15 cellular contexts compared by ENCODE assay signal in the genomic region with DNA sequence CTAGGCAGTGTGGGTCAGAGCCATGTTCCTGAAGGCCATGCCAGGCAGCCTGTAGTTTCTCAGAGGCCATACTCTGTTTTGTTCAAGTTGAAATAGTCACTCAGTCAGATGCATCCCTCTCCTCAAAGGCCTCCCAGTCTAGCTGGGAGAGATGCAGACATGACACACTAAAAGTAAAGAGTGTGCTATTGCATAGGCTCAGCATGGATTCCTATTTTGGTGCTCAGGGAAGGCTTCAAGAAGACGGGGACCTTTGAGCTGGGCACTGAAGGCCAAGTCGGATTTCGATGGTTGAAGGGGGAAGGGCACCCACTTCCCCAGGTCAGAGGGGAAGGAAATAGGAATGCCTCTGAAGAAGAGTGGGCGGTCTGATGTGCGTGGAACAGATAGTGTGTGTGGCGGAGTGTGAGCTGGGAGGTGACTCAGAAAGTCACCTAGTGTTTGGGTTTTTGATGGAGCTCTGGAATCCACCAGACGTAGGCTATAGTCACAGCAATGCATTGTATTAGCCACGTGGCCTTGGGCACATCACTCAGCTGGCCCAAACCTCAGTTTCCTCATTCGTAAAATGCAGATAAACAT. TPM values are rescaled to one million over a fixed set of nuclear protein-coding genes. Genes with fewer than 3 reads are reported as not detected.
DNase-seq lines count a peak whose midpoint lies in the region; FAIRE-seq and TF ChIP-seq lines count a peak whose summit lies in the region.
"Had no signal": no experiment of that assay in that cellular context is flagged by ENCODE, and none has a peak within 500 bp of the region (broad histone marks: within the 10 kb centered on the region; RNA-seq: fewer than 3 reads in every experiment).

No MANE protein-coding gene starts in this region.

- FAIRE-seq in astrocyte (lab: Jason Lieb, UNC) (no peak), H1 (lab: Jason Lieb, UNC) (no peak)
- FAIRE-seq: HTR-8/SVneo had no signal

- H3K36me3 Mint-ChIP-seq in astrocyte (ENCODE audit: low read depth, unreplicated experiment) = no peaks in the 10 kb centered on the region

- DNase-seq in astrocyte (ENCODE audit: low read depth) = no peak
- DNase-seq in H1 (ENCODE audit: low read depth in 1 of 2, low spot score in 2 of 2) = no peak
- no peak for DNase-seq in substantia nigra (lab: John Stamatoyannopoulos, UW)
- DNase-seq in RKO (ENCODE audit: low spot score) = no peak
- DNase-seq in cardiac septum (ENCODE audit: low spot score) = no peak
- no peak for DNase-seq in activated naive CD4-positive, alpha-beta T cell (lab: John Stamatoyannopoulos, UW)
- DNase-seq: ACHN; C1 segment of cervical spinal cord; Calu3; CD4-positive, alpha-beta T cell; DMS 273 treated with DMSO at 0.1 percent for 48 hours; GOT3 had no signal

- H3K4me1 ChIP-seq in BLaER1 treated with 17β-estradiol and CSF1 and Interleukin-3, amounts not matched to agents 10 nM and 100 nM = peaks cover 25 to 64% (median 47%) of the 10 kb centered on the region in 10 experiments
- H3K4me1 ChIP-seq in astrocyte (ENCODE audit: insufficient read depth, low read length) (peaks cover 6% of the 10 kb centered on the region), H1 (replicated peaks in 1 of 4; ENCODE audit: control insufficient read depth in 3 of 4, insufficient read depth in 4 of 4, low read length in 3 of 4) (peaks cover 3 to 15% (median 10%) of the 10 kb centered on the region in 4 experiments)

- peaks cover 4% of the 10 kb centered on the region; the same call in 1 of the 2 replicates for H3K79me1 ChIP-seq in H1 (ENCODE audit: low read depth, low read length)

- H3K79me2 ChIP-seq in astrocyte (ENCODE audit: insufficient read depth, low read length) (no peaks in the 10 kb centered on the region), H1 (ENCODE audit: control insufficient read depth in 1 of 2, insufficient read depth in 2 of 2, low read length in 2 of 2) (no peaks in the 10 kb centered on the region)

- H4K91ac ChIP-seq in H1 (replicated peaks; ENCODE audit: insufficient read length, low read length) = no peak overlapping the region

- no peak overlapping the region for H4K5ac ChIP-seq in H1 (ENCODE audit: insufficient read length, low read depth, low read length)

- no peak overlapping the region for H3K56ac ChIP-seq in H1 (replicated peaks; ENCODE audit: insufficient read length, low read depth, low read length)

- H3K9me3 ChIP-seq in BLaER1 treated with 17β-estradiol and CSF1 and Interleukin-3, amounts not matched to agents 10 nM and 100 nM (replicated peaks in 1 of 11) = no peaks in the 10 kb centered on the region
- H3K9me3 ChIP-seq in astrocyte (ENCODE audit: insufficient read depth, low read depth, low read length) = no peaks in the 10 kb centered on the region
- no peaks in the 10 kb centered on the region for H3K9me3 ChIP-seq in H1 (ENCODE audit: insufficient read depth in 2 of 2, low read depth in 1 of 2, low read length in 1 of 2)
- H3K9me3 ChIP-seq: HAP-1 had no signal

- TF ChIP-seq CTCF in astrocyte (IDR thresholded peaks at IDR 0.05; ENCODE audit: insufficient read depth, low read depth, low read length) (no peak), H1 (IDR thresholded peaks at IDR 0.05; ENCODE audit: control extremely low read depth in 1 of 3, insufficient read depth in 1 of 3, low read depth in 1 of 3, low read length in 3 of 3) (no peak)

- peak overlapping the region in 10 of 11 experiments; percentile 3 to 54 (median 12); a peak in 11 of 22 replicates for H3K4me2 ChIP-seq in BLaER1 treated with 17β-estradiol and CSF1 and Interleukin-3, amounts not matched to agents 10 nM and 100 nM
- H3K4me2 ChIP-seq in astrocyte (ENCODE audit: low read length) = no peak overlapping the region
- no peak overlapping the region for H3K4me2 ChIP-seq in H1 (ENCODE audit: insufficient read depth in 1 of 2, low read depth in 2 of 2, low read length in 2 of 2)

- no peak overlapping the region for H3K23ac ChIP-seq in H1 (ENCODE audit: insufficient read length)

- no peak overlapping the region for H3K27ac ChIP-seq in BLaER1 treated with 17β-estradiol and CSF1 and Interleukin-3, amounts not matched to agents 10 nM and 100 nM
- no peak overlapping the region for H3K27ac ChIP-seq in astrocyte (ENCODE audit: low read depth, low read length)
- H3K27ac ChIP-seq in H1 (ENCODE audit: low read depth, low read length) = no peak overlapping the region
- peak overlapping the region; percentile 11 for H3K27ac ChIP-seq in substantia nigra (ENCODE audit: low read depth, low read length, poor library complexity, severe bottlenecking)

- H2BK120ac ChIP-seq in H1 (replicated peaks; ENCODE audit: low read depth, low read length) = no peak overlapping the region

- H3K9me3 Mint-ChIP-seq in astrocyte (ENCODE audit: unreplicated experiment) = no peaks in the 10 kb centered on the region
- H3K9me3 Mint-ChIP-seq: CD4-positive, alpha-beta T cell had no signal

- WGBS in H1 (ENCODE audit: extremely low coverage in 1 of 2, insufficient coverage in 1 of 2, insufficient read length in 1 of 2, insufficient replicate concordance in 2 of 2, low coverage in 1 of 2, low lambda C conversion rate in 2 of 2, missing lambda C conversion rate in 1 of 2), 2 experiments = 87% methylated on average over 9 of the region's 9 CpGs; no CpG with 5 or more reads in 1 of the 2 experiments

- H2BK20ac ChIP-seq in H1 (ENCODE audit: low read length) = no peak overlapping the region

- TF ChIP-seq EP300 in H1 (IDR thresholded peaks at IDR 0.05; ENCODE audit: borderline replicate concordance in 1 of 2, low read depth in 2 of 2, low read length in 2 of 2) = no peak

- H3K14ac ChIP-seq in H1 (ENCODE audit: insufficient read length) = no peak overlapping the region

- H3K36me3 ChIP-seq in BLaER1 treated with 17β-estradiol and CSF1 and Interleukin-3, amounts not matched to agents 10 nM and 100 nM = no peaks in the 10 kb centered on the region
- no peaks in the 10 kb centered on the region for H3K36me3 ChIP-seq in astrocyte (ENCODE audit: insufficient read depth, low read length)
- H3K36me3 ChIP-seq in H1 (ENCODE audit: control insufficient read depth in 2 of 4, insufficient read depth in 4 of 4, low read length in 3 of 4) = no peaks in the 10 kb centered on the region
- H3K36me3 ChIP-seq: HAP-1 had no signal

- no peak overlapping the region for H3K27ac Mint-ChIP-seq in astrocyte (ENCODE audit: unreplicated experiment)
- H3K27ac Mint-ChIP-seq: CD4-positive, alpha-beta T cell had no signal

- POLR2A ChIA-PET in H1 (lab: Charles Lee; ENCODE audit: partially characterized antibody) = interaction anchor here (0.6 kb wide), 1 partner anchor 427 kb away, joined by 4 read pairs; no protein-coding TSS in a partner anchor

- TF ChIP-seq RAD21 in H1 (IDR thresholded peaks at IDR 0.05 in 1 of 2, conservative IDR thresholded peaks at IDR 0.05 in 1 of 2; ENCODE audit: low read depth in 2 of 2, low read length in 2 of 2) = no peak

- peaks cover 0 to 3% (median 0%) of the 10 kb centered on the region in 11 experiments; a peak in 1 of 22 replicates for H3K27me3 ChIP-seq in BLaER1 treated with 17β-estradiol and CSF1 and Interleukin-3, amounts not matched to agents 10 nM and 100 nM
- no peaks in the 10 kb centered on the region for H3K27me3 ChIP-seq in astrocyte (ENCODE audit: insufficient read depth, low read length)
- peaks cover 0 to 4% (median under 1%) of the 10 kb centered on the region in 4 experiments; a peak in 3 of 7 replicates for H3K27me3 ChIP-seq in H1 (replicated peaks in 1 of 4; ENCODE audit: control insufficient read depth in 3 of 4, extremely low read depth in 1 of 4, insufficient read depth in 3 of 4, low read length in 3 of 4)

- TF ChIP-seq POLR2A in H1 (IDR thresholded peaks at IDR 0.05; ENCODE audit: control extremely low read depth in 1 of 2, low read depth in 2 of 2, low read length in 2 of 2) = no peak

- no peak overlapping the region for H3K18ac ChIP-seq in H1 (ENCODE audit: extremely low read depth, low read length)

- H3K4me3 ChIP-seq in BLaER1 treated with 17β-estradiol and CSF1 and Interleukin-3, amounts not matched to agents 10 nM and 100 nM = no peak overlapping the region
- H3K4me3 ChIP-seq in astrocyte (ENCODE audit: insufficient read depth, low read depth, low read length) (no peak overlapping the region), H1 (ENCODE audit: extremely low read depth in 1 of 4, insufficient read depth in 2 of 4, low read depth in 3 of 4, low read length in 4 of 4) (no peak overlapping the region)
- H3K4me3 ChIP-seq: HAP-1 had no signal

- H3K23me2 ChIP-seq in H1 (ENCODE audit: low read depth, low read length) = peaks cover 6% of the 10 kb centered on the region; the same call in 1 of the 2 replicates

- no peak overlapping the region for H3K4ac ChIP-seq in H1 (replicated peaks; ENCODE audit: insufficient read length, low read depth, low read length)

- 0 out of 2 replicates have a peak overlapping the region, but pooled peaks have one; percentile 14 for H2AK5ac ChIP-seq in H1 (ENCODE audit: low read depth, low read length)

- H2BK12ac ChIP-seq in H1 (ENCODE audit: low read depth, low read length) = no peak overlapping the region

- peaks cover 3% of the 10 kb centered on the region for H3K4me1 Mint-ChIP-seq in astrocyte (ENCODE audit: low read depth, unreplicated experiment)

- no peak overlapping the region for H2BK15ac ChIP-seq in H1 (ENCODE audit: low read length)

- CTCF ChIA-PET in H1 (lab: Charles Lee; ENCODE audit: partially characterized antibody) = interaction anchor here (0.6 to 5.9 kb wide), 15 partner anchors 10 to 282 kb away, joined by 3 to 114 read pairs (median 11); no protein-coding TSS in a partner anchor

- intact Hi-C loops in cardiac septum (cut with DNase I) = no loop called here

- peaks cover 0 to 24% (median 7%) of the 10 kb centered on the region in 11 experiments; a peak in 9 of 22 replicates for H4K20me1 ChIP-seq in BLaER1 treated with 17β-estradiol and CSF1 and Interleukin-3, amounts not matched to agents 10 nM and 100 nM
- H4K20me1 ChIP-seq in astrocyte (ENCODE audit: insufficient read depth, low read length) (peaks cover 50% of the 10 kb centered on the region), H1 (replicated peaks in 1 of 2; ENCODE audit: control insufficient read depth in 1 of 2, insufficient read depth in 2 of 2, low read length in 2 of 2) (peaks cover 6 to 10% of the 10 kb centered on the region in 2 experiments)

- H4K8ac ChIP-seq in H1 (ENCODE audit: extremely low read depth, insufficient read depth, low read length) = no peak overlapping the region

- H3K4me3 Mint-ChIP-seq in astrocyte (ENCODE audit: unreplicated experiment) = peak overlapping the region; percentile 25
- H3K4me3 Mint-ChIP-seq: CD4-positive, alpha-beta T cell had no signal

- H3K27me3 Mint-ChIP-seq in astrocyte (ENCODE audit: low read depth, unreplicated experiment) = peaks cover 11% of the 10 kb centered on the region

- no peak overlapping the region for H3K9ac ChIP-seq in BLaER1 treated with 17β-estradiol and CSF1 and Interleukin-3, amounts not matched to agents 10 nM and 100 nM
- H3K9ac ChIP-seq in astrocyte (ENCODE audit: low read length) (no peak overlapping the region), H1 (replicated peaks in 1 of 4; ENCODE audit: extremely low read depth in 1 of 4, low read depth in 3 of 4, low read length in 3 of 4) (no peak overlapping the region; a peak in 1 of 7 replicates)

- H2AFZ ChIP-seq in astrocyte (ENCODE audit: low read depth, low read length) = no peak overlapping the region
- no peak overlapping the region for H2AFZ ChIP-seq in H1 (ENCODE audit: low read length)

- H2BK5ac ChIP-seq in H1 (ENCODE audit: low read depth, low read length) = no peak overlapping the region

RNA-seq across cellular contexts. Expression of a gene that starts 3.7 kb away (rescaled TPM):
- 35.0 and 39.4 TPM in 2 replicates for total RNA-seq in astrocyte
- 36.0 and 42.0 TPM in 2 replicates for total RNA-seq in H1 (2021; fragmentation: NEBNext Ultra II Directional; extraction: Animal tissue kit (Norgen Biotek cat#: 25700))
- polyA plus RNA-seq in H1 (2011; rRNA removed) = 14.8 and 23.1 TPM in 2 replicates
- 12.6 TPM for polyA plus RNA-seq in H1 (2011; cell fraction: cytosol; rRNA removed)
- polyA plus RNA-seq in H1 (2011; cell fraction: nucleus; rRNA removed) = 51.3 TPM
- polyA plus RNA-seq in H1 (2012, experiment 1 of 2) = 23.1 to 30.3 TPM (median 25.6 TPM) in 4 replicates
- polyA plus RNA-seq in H1 (2012, experiment 2 of 2) = 12.7 TPM
- polyA plus RNA-seq in H1 (2013, experiment 1 of 2) = 29.1 TPM
- 28.9 TPM for polyA plus RNA-seq in H1 (2013, experiment 2 of 2)
- 19.7 and 25.0 TPM in 2 replicates for polyA minus RNA-seq in H1 (2011; rRNA and poly(A)+ RNA removed)
- 20.4 TPM for polyA minus RNA-seq in H1 (2011; cell fraction: cytosol; rRNA and poly(A)+ RNA removed)
- polyA minus RNA-seq in H1 (2011; cell fraction: nucleus; rRNA and poly(A)+ RNA removed) = 31.3 TPM
- total RNA-seq in cardiac septum = 21.8 TPM

Comparison
In these comparisons a context has a peak if more than half of its experiments do, and no peak if none do; other contexts are left out.
1. H3K4me2 ChIP-seq: peak in BLaER1 treated with 17β-estradiol and CSF1 and Interleukin-3, amounts not matched to agents 10 nM and 100 nM (10 of 11); none in astrocyte (single experiment) and H1 (0 of 2).